ENCODE assay signal across 1 cellular context in genomic region chr19:57363734-57364181, GRCh38.
TF ChIP-seq lines count a peak whose summit lies in the region.

No MANE protein-coding gene starts in this region.

TF ChIP-seq in HEK293, 187 proteins besides CTCF, POLR2A, EP300 and RAD21 (continued from another document):
- TF ChIP-seq ZNF449 (tag by site-specific recombination; IDR thresholded peaks at IDR 0.05): no peak
- TF ChIP-seq ZNF23 (tag by site-specific recombination; IDR thresholded peaks at IDR 0.05; ENCODE audit: borderline replicate concordance): no peak
- TF ChIP-seq ZBTB17 (tag by site-specific recombination; IDR thresholded peaks at IDR 0.05): peak; percentile 85
- no peak for TF ChIP-seq ZNF624 (tag by site-specific recombination; IDR thresholded peaks at IDR 0.05)
